In the genomic region with DNA sequence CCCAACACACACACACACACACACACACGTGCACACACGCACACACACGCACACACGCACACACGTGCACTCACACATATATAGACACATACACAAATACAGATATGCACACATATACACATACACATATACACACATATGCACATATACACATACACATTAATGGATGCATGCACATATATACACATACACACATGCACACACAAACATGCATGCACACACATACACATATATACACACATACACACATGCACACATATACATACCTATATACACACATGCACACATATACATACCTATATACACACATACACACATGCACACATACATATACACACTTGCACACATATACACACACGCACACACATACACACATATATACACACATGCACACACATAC, we compare ENCODE assay signal across 24 cellular contexts.
DNase-seq lines count a peak whose midpoint lies in the region; ATAC-seq, FAIRE-seq and TF ChIP-seq lines count a peak whose summit lies in the region.
"Had no signal": no experiment of that assay in that cellular context is flagged by ENCODE, and none has a peak within 500 bp of the region (broad histone marks: within the 10 kb centered on the region; RNA-seq: fewer than 3 reads in every experiment).

No MANE protein-coding gene starts in this region.

- H3K27ac ChIP-seq in HepG2 (ENCODE audit: extremely low read length, insufficient read depth, low read length) (no peak overlapping the region), right lobe of liver (no peak overlapping the region), IMR-90 (ENCODE audit: insufficient read depth, low read length) (no peak overlapping the region), neuronal stem cell (replicated peaks; ENCODE audit: low read length) (no peak overlapping the region)
- H3K27ac ChIP-seq: A549; BLaER1 treated with 17β-estradiol and CSF1 and Interleukin-3, amounts not matched to agents 10 nM and 100 nM; GM23248 had no signal

- H4K20me1 ChIP-seq in HepG2 (ENCODE audit: insufficient read depth, low read length) (no peaks in the 10 kb centered on the region), IMR-90 (ENCODE audit: insufficient read depth, low read length) (no peaks in the 10 kb centered on the region)
- H4K20me1 ChIP-seq: BLaER1 treated with 17β-estradiol and CSF1 and Interleukin-3, amounts not matched to agents 10 nM and 100 nM had no signal

- no peak overlapping the region for H3K9ac ChIP-seq in HepG2 (ENCODE audit: insufficient read depth, low read depth, low read length)
- H3K9ac ChIP-seq in IMR-90 (ENCODE audit: low read depth, low read length), result no peak overlapping the region
- H3K9ac ChIP-seq in neuronal stem cell (ENCODE audit: low read depth, low read length, poor library complexity), result peak overlapping the region; percentile 50
- H3K9ac ChIP-seq: BLaER1 treated with 17β-estradiol and CSF1 and Interleukin-3, amounts not matched to agents 10 nM and 100 nM; GM23248 had no signal

- H2AK5ac ChIP-seq in IMR-90 (ENCODE audit: low read depth, low read length) (no peak overlapping the region), neuronal stem cell (ENCODE audit: low read depth, low read length) (no peak overlapping the region)

- H3K79me1 ChIP-seq in IMR-90 (ENCODE audit: low read depth in 1 of 2, low read length in 2 of 2) (no peaks in the 10 kb centered on the region), neuronal stem cell (ENCODE audit: low read depth, low read length) (no peaks in the 10 kb centered on the region)

- no peaks in the 10 kb centered on the region for H3K79me2 ChIP-seq in HepG2 (ENCODE audit: insufficient read depth, low read length)

- WGBS in HepG2 (ENCODE audit: low lambda C conversion rate), result 8% methylated on average over 6 of the region's 6 CpGs
- WGBS in right lobe of liver (ENCODE audit: insufficient coverage, low coverage, low lambda C conversion rate, missing lambda C conversion rate), result 29% methylated on average over 4 of the region's 6 CpGs
- WGBS in IMR-90 (ENCODE audit: extremely low coverage in 2 of 2, insufficient read length in 1 of 2), 2 experiments, result 57% methylated on average over 6 of the region's 6 CpGs; no CpG with 5 or more reads in 1 of the 2 experiments
- no CpG with 5 or more reads among the region's 6 CpGs for WGBS in neuronal stem cell (ENCODE audit: extremely low coverage in 2 of 2, insufficient read length in 2 of 2, insufficient replicate concordance in 1 of 2), 2 donors

- H3K23ac ChIP-seq in IMR-90 (ENCODE audit: low read depth, low read length), result no peak overlapping the region
- no peak overlapping the region for H3K23ac ChIP-seq in neuronal stem cell (ENCODE audit: low read depth, low read length, poor library complexity)

- H2BK12ac ChIP-seq in neuronal stem cell (ENCODE audit: low read length), result no peak overlapping the region

- H2BK120ac ChIP-seq in IMR-90 (ENCODE audit: low read depth, low read length) (no peak overlapping the region), neuronal stem cell (ENCODE audit: low read depth, low read length) (no peak overlapping the region)

- H3K9me1 ChIP-seq in IMR-90 (ENCODE audit: insufficient read depth, low read length), result no peaks in the 10 kb centered on the region

- H3K4me1 ChIP-seq in HepG2 (ENCODE audit: insufficient read depth, low read length) (no peaks in the 10 kb centered on the region), right lobe of liver (no peaks in the 10 kb centered on the region), IMR-90 (ENCODE audit: control insufficient read depth, insufficient read depth, low read length) (no peaks in the 10 kb centered on the region), neuronal stem cell (ENCODE audit: control insufficient read depth in 2 of 2, insufficient read depth in 1 of 2, low read depth in 1 of 2, low read length in 2 of 2) (peaks cover 0 to 3% of the 10 kb centered on the region in 2 donors)
- H3K4me1 ChIP-seq: A549; BE2C; BLaER1 treated with 17β-estradiol and CSF1 and Interleukin-3, amounts not matched to agents 10 nM and 100 nM had no signal

- ATAC-seq in HepG2 (no peak), right lobe of liver (no peak), IMR-90 (ENCODE audit: low read depth) (no peak), HG03432 (IDR thresholded peaks at IDR 0.05; ENCODE audit: unreplicated experiment) (no peak)
- ATAC-seq: A549 had no signal

- H3K4ac ChIP-seq in IMR-90 (ENCODE audit: low read depth, low read length) (no peak overlapping the region), neuronal stem cell (ENCODE audit: low read length) (no peak overlapping the region)

- in situ Hi-C loops in HepG2 (cut with HindIII; ENCODE audit: extremely low pct_ligation_motif_present, low pct_unique_long_range_greater_than_20kb) (no loop called here), IMR-90 (cut with MboI; ENCODE audit: low sequenced_read_pairs) (no loop called here)

- H3K4me3 ChIP-seq in HepG2 (replicated peaks in 1 of 3; ENCODE audit: insufficient read depth in 1 of 3, low read depth in 2 of 3, low read length in 3 of 3) (no peak overlapping the region), right lobe of liver (no peak overlapping the region), IMR-90 (ENCODE audit: insufficient read depth, low read depth, low read length) (no peak overlapping the region), neuronal stem cell (ENCODE audit: low read length in 2 of 2) (no peak overlapping the region)
- H3K4me3 ChIP-seq: A549; BLaER1 treated with 17β-estradiol and CSF1 and Interleukin-3, amounts not matched to agents 10 nM and 100 nM; GM23248 had no signal

- CTCF ChIA-PET in HepG2 (lab: Yijun Ruan, JAX; ENCODE audit: low intra/inter-chr PET ratio, low total read pairs), result no interaction called here
- CTCF ChIA-PET in IMR-90 (lab: Yijun Ruan, JAX), result no interaction called here

- H3K18ac ChIP-seq in IMR-90 (ENCODE audit: low read depth, low read length) (no peak overlapping the region), neuronal stem cell (ENCODE audit: low read length) (no peak overlapping the region)

- H4K91ac ChIP-seq in IMR-90 (ENCODE audit: insufficient read depth, low read depth, low read length) (no peak overlapping the region), neuronal stem cell (ENCODE audit: low read depth, low read length, poor library complexity) (no peak overlapping the region)

- H2BK20ac ChIP-seq in IMR-90 (ENCODE audit: low read depth, low read length), result no peak overlapping the region

- H3K9me3 ChIP-seq in HepG2 (ENCODE audit: low read length), result no peaks in the 10 kb centered on the region
- H3K9me3 ChIP-seq in right lobe of liver, result no peaks in the 10 kb centered on the region
- H3K9me3 ChIP-seq in IMR-90 (ENCODE audit: control insufficient read depth, insufficient read depth, low read length), result peaks cover 12% of the 10 kb centered on the region
- no peaks in the 10 kb centered on the region for H3K9me3 ChIP-seq in neuronal stem cell (replicated peaks in 1 of 2; ENCODE audit: control insufficient read depth in 2 of 2, insufficient read depth in 1 of 2, low read depth in 1 of 2, low read length in 2 of 2)
- H3K9me3 ChIP-seq: A549, BE2C had no signal

- no peak for TF ChIP-seq RAD21 in HepG2 (CRISPR knock-in tag; IDR thresholded peaks at IDR 0.05)
- no peak for TF ChIP-seq RAD21 in IMR-90 (IDR thresholded peaks at IDR 0.05; ENCODE audit: low read length)

- TF ChIP-seq POLR2A in HepG2 (IDR thresholded peaks at IDR 0.05; ENCODE audit: insufficient read depth in 1 of 2, low read depth in 2 of 2, low read length in 2 of 2) (no peak), right lobe of liver (IDR thresholded peaks at IDR 0.05) (no peak), IMR-90 (IDR thresholded peaks at IDR 0.05; ENCODE audit: low read depth, low read length) (no peak)

- no TSS peak for BruUV-seq in HepG2 (replicated peaks; lab: Mats Ljungman, UMichigan)
- no TSS peak for BruUV-seq in IMR-90 (replicated peaks; lab: Mats Ljungman, UMichigan)

- H2BK5ac ChIP-seq in IMR-90 (ENCODE audit: low read depth, low read length, poor library complexity, severe bottlenecking) (peak overlapping the region; percentile 19), neuronal stem cell (ENCODE audit: low read length) (no peak overlapping the region)

- FAIRE-seq in HepG2 (lab: Jason Lieb, UNC), result no peak
- FAIRE-seq: A549, D721Med, GM19239, H1 had no signal

- no peak overlapping the region for H2AK9ac ChIP-seq in IMR-90 (replicated peaks; ENCODE audit: low read depth, low read length, poor library complexity)

- H3K14ac ChIP-seq in IMR-90 (replicated peaks; ENCODE audit: low read depth, low read length), result no peak overlapping the region
- H3K14ac ChIP-seq in neuronal stem cell (ENCODE audit: low read length), result no peak overlapping the region

- H2AFZ ChIP-seq in HepG2 (ENCODE audit: low read length), result no peak overlapping the region
- H2AFZ ChIP-seq in IMR-90 (replicated peaks; ENCODE audit: low read length, poor library complexity), result no peak overlapping the region
- no peak overlapping the region for H2AFZ ChIP-seq in neuronal stem cell (ENCODE audit: low read length)
- H2AFZ ChIP-seq: GM23248 had no signal

- TF ChIP-seq CTCF in HepG2 (CRISPR knock-in tag; IDR thresholded peaks at IDR 0.05) (no peak), right lobe of liver (IDR thresholded peaks at IDR 0.05) (no peak), IMR-90 (conservative IDR thresholded peaks at IDR 0.05; ENCODE audit: low read depth, low read length) (no peak)

- no peak for TF ChIP-seq EP300 in HepG2 (IDR thresholded peaks at IDR 0.05; ENCODE audit: low read depth in 2 of 2, low read length in 2 of 2)
- TF ChIP-seq EP300 in HepG2 (CRISPR knock-in tag; IDR thresholded peaks at IDR 0.05; ENCODE audit: borderline replicate concordance), result no peak

- POLR2A ChIA-PET in HepG2 (lab: Yijun Ruan, JAX), result no interaction called here
- POLR2A ChIA-PET in IMR-90 (lab: Charles Lee; ENCODE audit: unreplicated experiment), result no interaction called here

- H2BK15ac ChIP-seq in IMR-90 (ENCODE audit: low read depth, low read length) (no peak overlapping the region), neuronal stem cell (ENCODE audit: low read length) (no peak overlapping the region)

- DNase-seq in HepG2 (ENCODE audit: low spot score), result no peak
- no peak for DNase-seq in right lobe of liver
- DNase-seq in IMR-90, result no peak
- DNase-seq in neuronal stem cell (ENCODE audit: low spot score), result no peak
- DNase-seq in NCI-H2107 (lab: John Stamatoyannopoulos, UW), result no peak
- DNase-seq: 8988T; ACHN; AML-193; BE2C; CD4-positive, alpha-beta T cell; CD8-positive, alpha-beta memory T cell; DMS 273 treated with DMSO at 0.1 percent for 48 hours; DMS79; EL; GDM1; GM23248; H7; HCEC 1CT had no signal

- H3K36me3 ChIP-seq in HepG2 (replicated peaks in 1 of 2; ENCODE audit: control insufficient read depth in 1 of 2, insufficient read depth in 2 of 2, low read length in 2 of 2) (no peaks in the 10 kb centered on the region), right lobe of liver (no peaks in the 10 kb centered on the region), IMR-90 (ENCODE audit: control insufficient read depth, insufficient read depth, low read length) (no peaks in the 10 kb centered on the region), neuronal stem cell (replicated peaks in 1 of 2; ENCODE audit: control insufficient read depth in 2 of 2, insufficient read depth in 2 of 2, low read length in 2 of 2) (no peaks in the 10 kb centered on the region)
- H3K36me3 ChIP-seq: BE2C; BLaER1 treated with 17β-estradiol and CSF1 and Interleukin-3, amounts not matched to agents 10 nM and 100 nM had no signal

- H3K27me3 ChIP-seq in HepG2 (ENCODE audit: control insufficient read depth in 1 of 2, insufficient read depth in 2 of 2, low read length in 2 of 2) (peaks cover 0 to 4% of the 10 kb centered on the region in 2 experiments; a peak in 2 of 5 replicates), right lobe of liver (no peaks in the 10 kb centered on the region), IMR-90 (ENCODE audit: control insufficient read depth, insufficient read depth, low read length) (no peaks in the 10 kb centered on the region), neuronal stem cell (ENCODE audit: control insufficient read depth in 3 of 3, insufficient read depth in 3 of 3, low read depth in 1 of 3, low read length in 3 of 3) (no peaks in the 10 kb centered on the region)
- H3K27me3 ChIP-seq: BE2C; BLaER1 treated with 17β-estradiol and CSF1 and Interleukin-3, amounts not matched to agents 10 nM and 100 nM had no signal

- no peak overlapping the region for H4K5ac ChIP-seq in IMR-90 (ENCODE audit: low read depth, low read length)

- dilution Hi-C loops in IMR-90 (cut with HindIII; ENCODE audit: low sequenced_read_pairs, unreplicated experiment), result no loop called here

- H3K4me2 ChIP-seq in HepG2 (ENCODE audit: low read depth, low read length), result no peak overlapping the region
- H3K4me2 ChIP-seq in IMR-90 (ENCODE audit: low read depth, low read length), result no peak overlapping the region
- no peak overlapping the region for H3K4me2 ChIP-seq in neuronal stem cell (ENCODE audit: insufficient read depth, low read length, poor library complexity, severe bottlenecking)
- H3K4me2 ChIP-seq: A549; BLaER1 treated with 17β-estradiol and CSF1 and Interleukin-3, amounts not matched to agents 10 nM and 100 nM had no signal

- no peak overlapping the region for H3K56ac ChIP-seq in IMR-90 (ENCODE audit: extremely low read depth, insufficient read depth, low read length)

- intact Hi-C loops in HepG2 (cut with micrococcal nuclease; ENCODE audit: unreplicated experiment) (no loop called here), right lobe of liver (cut with DNase I) (no loop called here), IMR-90 (cut with micrococcal nuclease) (no loop called here)

- H4K8ac ChIP-seq in IMR-90 (ENCODE audit: low read depth in 2 of 2, low read length in 2 of 2), result no peak overlapping the region
- H4K8ac ChIP-seq in neuronal stem cell (ENCODE audit: low read depth, low read length), result no peak overlapping the region
